Comparison of ENCODE assay signal across 14 cellular contexts in the genomic region with DNA sequence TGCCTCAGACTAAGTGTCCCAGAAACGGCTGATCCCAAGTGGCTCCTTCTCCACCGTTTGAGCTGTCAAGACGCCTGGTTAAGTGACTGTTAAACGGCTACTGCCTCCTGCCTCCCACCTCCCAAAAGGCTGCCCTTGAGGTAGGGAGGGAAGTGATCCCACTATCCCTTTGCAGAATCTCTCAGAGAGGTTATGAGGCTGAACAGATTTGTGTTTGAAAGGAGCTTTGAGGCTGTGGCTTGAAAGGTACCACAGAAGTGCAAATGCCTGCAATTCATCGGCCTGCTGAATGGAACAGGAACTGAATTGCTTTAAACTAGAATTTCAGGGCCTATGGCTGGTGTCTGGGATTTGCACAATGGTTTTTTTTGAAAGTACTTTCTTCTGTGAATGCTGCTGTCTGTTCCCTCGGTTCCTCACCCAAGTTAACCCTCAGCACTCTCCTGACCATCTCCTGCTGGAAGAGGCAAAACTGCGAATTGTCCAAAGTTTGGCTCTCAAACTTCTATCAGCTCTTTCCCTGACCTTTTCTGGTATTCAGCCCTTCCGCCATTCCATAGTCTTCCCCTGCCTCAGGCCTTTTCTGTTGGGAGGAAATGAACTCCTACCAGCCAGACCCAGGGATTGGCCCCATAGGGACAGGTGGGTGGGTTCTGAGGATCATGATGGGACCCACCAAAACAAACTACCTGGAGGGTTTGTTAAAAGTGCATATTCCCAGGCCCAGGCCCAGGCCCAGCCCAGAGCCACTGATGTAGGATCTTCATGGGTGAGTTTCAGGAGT.
"Had no signal": no experiment of that assay in that cellular context is flagged by ENCODE, and none has a peak within 500 bp of the region (broad histone marks: within the 10 kb centered on the region; RNA-seq: fewer than 3 reads in every experiment).

No MANE protein-coding gene starts in this region.

- H3K4me1 ChIP-seq: body of pancreas, esophagus muscularis mucosa had no signal

- H3K36me3 ChIP-seq: esophagus muscularis mucosa had no signal

- H3K27ac ChIP-seq: body of pancreas, esophagus muscularis mucosa had no signal

- H3K4me3 ChIP-seq: body of pancreas, esophagus muscularis mucosa had no signal

- H3K27me3 ChIP-seq: body of pancreas, esophagus muscularis mucosa had no signal

- DNase-seq: activated CD4-positive, alpha-beta T cell treated with anti-CD3 and anti-CD28 coated beads, Interleukin-2, amount 10 ng/mL, durations not matched to agents 24 days and 14 days; activated CD4-positive, CD25-positive, alpha-beta regulatory T cell; activated CD8-positive, alpha-beta memory T cell treated with anti-CD3 and anti-CD28 coated beads, Interleukin-2, amount 50 U/mL, for 4 hours; activated CD8-positive, alpha-beta T cell treated with anti-CD3 and anti-CD28 coated beads, Interleukin-2, amount 10 ng/mL, durations not matched to agents 7 days and 5 days; activated naive CD8-positive, alpha-beta T cell treated with anti-CD3 and anti-CD28 coated beads for 36 hours; body of pancreas; cortex of kidney; effector CD4-positive, alpha-beta T cell; left colon; posterior cingulate gyrus; stimulated activated CD4-positive, alpha-beta T cell treated with anti-CD3 and anti-CD28 coated beads, Interleukin-4, amount 100 ng/mL, for 1 hour; stimulated activated naive B cell treated with anti-CD40 and anti-IgM and Interleukin-4, amounts not matched to agents 10 μg/mL and 1 μg/mL and 100 μg/mL, for 72 hours; T-helper 17 cell had no signal

- H3K9me3 ChIP-seq: body of pancreas, esophagus muscularis mucosa had no signal
